In genomic region chr1:44819594-44820327, GRCh38 we compare ENCODE assay signal across 8 cellular contexts. TPM values are rescaled to one million over a fixed set of nuclear protein-coding genes. Genes with fewer than 3 reads are reported as not detected.
DNase-seq lines count a peak whose midpoint lies in the region; ATAC-seq and TF ChIP-seq lines count a peak whose summit lies in the region.

No MANE protein-coding gene starts in this region.

- ATAC-seq in HG02763 (IDR thresholded peaks at IDR 0.05; ENCODE audit: unreplicated experiment) = peak; percentile 75

- under 1% methylated on average over 34 of the region's 34 CpGs for WGBS in liver

- peak in 1 of 2 donors; percentile 39 for TF ChIP-seq RAD21 in liver (IDR thresholded peaks at IDR 0.05)

- H3K27me3 ChIP-seq in dorsolateral prefrontal cortex (no peaks in the 10 kb centered on the region), liver (ENCODE audit: control insufficient read depth in 4 of 4, insufficient read depth in 4 of 4, low read length in 3 of 4) (no peaks in the 10 kb centered on the region)

- peak overlapping the region; percentile 94 to 98 for H3K9ac ChIP-seq in liver (ENCODE audit: low read depth in 1 of 2, low read length in 2 of 2)

- in situ Hi-C loops in GM13976 (cut with MboI; ENCODE audit: low sequenced_read_pairs, unreplicated experiment) = no loop called here

- peak overlapping the region; percentile 33 to 80 (median 63) for H3K4me3 ChIP-seq in dorsolateral prefrontal cortex
- peak overlapping the region; percentile 58 to 70 (median 67) for H3K4me3 ChIP-seq in liver (ENCODE audit: low read depth in 1 of 3, low read length in 3 of 3)

- intact Hi-C loops in dorsolateral prefrontal cortex (cut with DNase I) = loop anchor here (5.0 to 10.0 kb wide), 2 partner anchors 32 to 485 kb away; partner anchors contain the start of gene BEST4 (in 1 of the 2)

- peak; percentile 92 for DNase-seq in GM13976 (ENCODE audit: low spot score)
- DNase-seq in NCI-H226 = peak; percentile 96
- DNase-seq in activated CD4-positive, alpha-beta T cell treated with anti-CD3 and anti-CD28 coated beads, Interleukin-2, amount 50 U/mL, for 24 hours (ENCODE audit: low read depth in 1 of 2, low spot score in 1 of 2) = peak; percentile 81 to 91
- peak in 9 of 10 donors; percentile 49 to 72 (median 64) for DNase-seq in dorsolateral prefrontal cortex
- DNase-seq in stimulated activated CD4-positive, alpha-beta T cell treated with anti-CD3 and anti-CD28 coated beads, TNF-alpha, amount 100 ng/mL, for 1 hour (ENCODE audit: low read depth in 3 of 3, low spot score in 1 of 3) = peak in 2 of 3 donors; percentile 65 to 67
- DNase-seq in NCI-H345 (lab: John Stamatoyannopoulos, UW) = no peak

- H3K9me3 ChIP-seq in liver (ENCODE audit: control insufficient read depth in 4 of 4, low read length in 3 of 4) = no peaks in the 10 kb centered on the region

- H3K27ac ChIP-seq in dorsolateral prefrontal cortex = peak overlapping the region; percentile 83 to 99 (median 96)
- peak overlapping the region; percentile 83 to 98 for H3K27ac ChIP-seq in liver (ENCODE audit: low read depth in 1 of 2, low read length in 2 of 2)

- TF ChIP-seq CTCF in GM13976 (IDR thresholded peaks at IDR 0.05; ENCODE audit: borderline replicate concordance, control extremely low read depth, extremely low read depth, insufficient read depth, missing control alignments) = peak; percentile 28
- TF ChIP-seq CTCF in dorsolateral prefrontal cortex (IDR thresholded peaks at IDR 0.05 in 54 of 56, conservative IDR thresholded peaks at IDR 0.05 in 2 of 56; ENCODE audit: low read depth in 1 of 56, partially characterized antibody in 56 of 56) = peak in 32 of 56 donors; percentile 4 to 49 (median 16)
- TF ChIP-seq CTCF in liver (IDR thresholded peaks at IDR 0.05; ENCODE audit: low read depth, low read length, missing input control) = no peak

- H3K36me3 ChIP-seq in liver (ENCODE audit: control insufficient read depth in 4 of 4, insufficient read depth in 3 of 4, low read depth in 1 of 4, low read length in 3 of 4) = no peaks in the 10 kb centered on the region

- peaks cover 2 to 23% (median 11%) of the 10 kb centered on the region in 4 donors for H3K4me1 ChIP-seq in liver (ENCODE audit: control insufficient read depth in 4 of 4, insufficient read depth in 4 of 4, low read length in 3 of 4)

TF ChIP-seq in liver, 16 proteins besides CTCF, POLR2A, EP300 and RAD21:
- TF ChIP-seq FOXA1 (IDR thresholded peaks at IDR 0.05) (no peak), ZBTB33 (IDR thresholded peaks at IDR 0.05) (no peak), FOXA2 (IDR thresholded peaks at IDR 0.05) (peak; percentile 5), ATF3 (IDR thresholded peaks at IDR 0.05) (no peak), TAF1 (conservative IDR thresholded peaks at IDR 0.05) (peak; percentile 75), MAX (IDR thresholded peaks at IDR 0.05) (no peak), HNF4G (IDR thresholded peaks at IDR 0.05) (no peak), RXRA (IDR thresholded peaks at IDR 0.05) (peak; percentile 24 to 27), NR2F2 (IDR thresholded peaks at IDR 0.05) (peak; percentile 20), JUND (IDR thresholded peaks at IDR 0.05) (peak; percentile 84 to 85), REST (IDR thresholded peaks at IDR 0.05) (peak; percentile 12), HNF4A (conservative IDR thresholded peaks at IDR 0.05) (peak; percentile 51 to 74), EGR1 (IDR thresholded peaks at IDR 0.05; ENCODE audit: low read depth in 2 of 2) (peak in 1 of 2 donors; percentile 47), SP1 (IDR thresholded peaks at IDR 0.05) (peak; percentile 44), YY1 (IDR thresholded peaks at IDR 0.05) (peak; percentile 58), GABPA (IDR thresholded peaks at IDR 0.05 in 1 of 2, conservative IDR thresholded peaks at IDR 0.05 in 1 of 2) (peak in 1 of 2 donors; percentile 37)
TF ChIP-seq in liver: peak in this region for 11.

RNA-seq across cellular contexts. Expression of gene BTBD19, which starts 11.4 kb away (rescaled TPM):
- total RNA-seq in dorsolateral prefrontal cortex (10 to 100 TPM in 12 of 120 experiments, 1 to 10 TPM in 108; 2.3 to 14.1 (median 6.4) TPM), liver (1 to 10 TPM; 1.3 to 3.1 TPM)
- 1 to 10 TPM; 2.5 to 2.7 TPM for polyA plus RNA-seq in liver

RNA-seq across cellular contexts. Expression of gene DYNLT4, which starts 12.6 kb away (rescaled TPM):
- total RNA-seq in dorsolateral prefrontal cortex (under 1 TPM in 1 of 120 experiments, not detected in 119; 0.79 TPM), liver (under 1 TPM in 1 of 2 donors, not detected in 1; 0.50 TPM)
- polyA plus RNA-seq in liver = under 1 TPM in 1 of 2 donors, not detected in 1; 0.29 TPM

RNA-seq across cellular contexts. Expression of gene PLK3, which starts 19.6 kb away (rescaled TPM):
- total RNA-seq in dorsolateral prefrontal cortex = 10 to 100 TPM in 72 of 120 experiments, 1 to 10 TPM in 48; 3.7 to 23.1 (median 11.1) TPM
- 1 to 10 TPM; 2.3 to 5.7 TPM for total RNA-seq in liver
- polyA plus RNA-seq in liver = 1 to 10 TPM; 1.5 to 2.2 TPM

RNA-seq across cellular contexts. Expression of gene PTCH2, which starts 23.3 kb away (rescaled TPM):
- total RNA-seq in dorsolateral prefrontal cortex (10 to 100 TPM in 43 of 120 experiments, 1 to 10 TPM in 77; 4.1 to 15.7 (median 9.3) TPM), liver (under 1 TPM; 0.14 to 0.17 TPM)
- under 1 TPM; 0.15 to 0.24 TPM for polyA plus RNA-seq in liver

RNA-seq across cellular contexts. Expression of gene BEST4, which starts 31.8 kb away (rescaled TPM):
- 1 to 10 TPM in 65 of 120 experiments, under 1 TPM in 51, not detected in 4; 0.23 to 2.6 (median 1.1) TPM for total RNA-seq in dorsolateral prefrontal cortex
- under 1 TPM in 1 of 2 donors, not detected in 1; 0.05 TPM for total RNA-seq in liver
- not detected for polyA plus RNA-seq in liver
